In genomic region chr5:317086-317811, GRCh38 we compare ENCODE assay signal across 8 cellular contexts. TPM values are rescaled to one million over a fixed set of nuclear protein-coding genes. Genes with fewer than 3 reads are reported as not detected.
DNase-seq lines count a peak whose midpoint lies in the region; ATAC-seq, FAIRE-seq and TF ChIP-seq lines count a peak whose summit lies in the region.

No MANE protein-coding gene starts in this region.

- peaks cover 16% of the 10 kb centered on the region for H3K27me3 Mint-ChIP-seq in activated T-cell treated with anti-CD3 and anti-CD28 coated beads, Interleukin-2, amount 50 U/mL, for 4 hours (ENCODE audit: low read depth)

- no peak for DNase-seq in D721Med (ENCODE audit: insufficient read length, low spot score)
- peak; percentile 33 for DNase-seq in NCI-H526 treated with DMSO at 0.1 percent for 48 hours (lab: John Stamatoyannopoulos, UW)
- no peak for DNase-seq in activated T-cell treated with anti-CD3 and anti-CD28 coated beads, Interleukin-2, amount 50 U/mL, for 4 hours
- no peak for DNase-seq in left ventricle myocardium superior
- DNase-seq in stimulated activated CD4-positive, alpha-beta T cell treated with anti-CD3 and anti-CD28 coated beads, Interleukin-15, amount 100 ng/mL, for 48 hours (ENCODE audit: low read depth in 2 of 2), result peak; percentile 37 to 38
- no peak for DNase-seq in NCI-H2171 treated with DMSO at 0.1 percent for 48 hours (lab: John Stamatoyannopoulos, UW)

- FAIRE-seq in D721Med (lab: Jason Lieb, UNC), result no peak

- intact Hi-C loops in left ventricle myocardium superior (cut with micrococcal nuclease), result no loop called here

- peak; percentile 61 for ATAC-seq in GM19035 (IDR thresholded peaks at IDR 0.05; ENCODE audit: unreplicated experiment)
- ATAC-seq in HG03095 (IDR thresholded peaks at IDR 0.05; ENCODE audit: unreplicated experiment), result peak; percentile 69
- peak; percentile 61 to 65 for ATAC-seq in activated T-cell treated with anti-CD3 and anti-CD28 coated beads, Interleukin-2, amount 50 U/mL, for 4 hours
- peak; percentile 32 for ATAC-seq in left ventricle myocardium superior

- peaks cover 21% of the 10 kb centered on the region for H3K36me3 Mint-ChIP-seq in activated T-cell treated with anti-CD3 and anti-CD28 coated beads, Interleukin-2, amount 50 U/mL, for 4 hours (ENCODE audit: insufficient read depth)

- H3K9me3 Mint-ChIP-seq in activated T-cell treated with anti-CD3 and anti-CD28 coated beads, Interleukin-2, amount 50 U/mL, for 4 hours, result no peaks in the 10 kb centered on the region

- TF ChIP-seq CTCF in D721Med (IDR thresholded peaks at IDR 0.05; ENCODE audit: insufficient read depth, missing control alignments), result peak; percentile 58

- H3K4me3 Mint-ChIP-seq in activated T-cell treated with anti-CD3 and anti-CD28 coated beads, Interleukin-2, amount 50 U/mL, for 4 hours, result no peak overlapping the region

- peaks cover 10% of the 10 kb centered on the region for H3K4me1 Mint-ChIP-seq in activated T-cell treated with anti-CD3 and anti-CD28 coated beads, Interleukin-2, amount 50 U/mL, for 4 hours (ENCODE audit: low read depth)

RNA-seq across cellular contexts. Expression of gene AHRR, which starts 4.3 kb away (rescaled TPM):
- total RNA-seq in activated T-cell treated with anti-CD3 and anti-CD28 coated beads, Interleukin-2, amount 50 U/mL, for 4 hours, result 10 to 100 TPM; 17.2 to 22.8 (median 22.2) TPM
- 2.1 TPM for total RNA-seq in left ventricle myocardium superior

RNA-seq across cellular contexts. Expression of gene PDCD6, which starts 45.8 kb away (rescaled TPM):
- total RNA-seq in activated T-cell treated with anti-CD3 and anti-CD28 coated beads, Interleukin-2, amount 50 U/mL, for 4 hours, result 100 to 1,000 TPM in 2 of 3 donors, 10 to 100 TPM in 1; 98.9 to 107 (median 101) TPM
- total RNA-seq in left ventricle myocardium superior, result 33.3 TPM

Comparison
In these comparisons a context has a peak if more than half of its experiments do, and no peak if none do; other contexts are left out.
1. DNase-seq: peak in NCI-H526 treated with DMSO at 0.1 percent for 48 hours (single experiment) and stimulated activated CD4-positive, alpha-beta T cell treated with anti-CD3 and anti-CD28 coated beads, Interleukin-15, amount 100 ng/mL, for 48 hours (2 of 2); none in D721Med (single experiment), activated T-cell treated with anti-CD3 and anti-CD28 coated beads, Interleukin-2, amount 50 U/mL, for 4 hours (single experiment), left ventricle myocardium superior (single experiment) and NCI-H2171 treated with DMSO at 0.1 percent for 48 hours (single experiment).
2. Peak in every context shown above with its lines, with median percentiles within 50 percentile points of each other: ATAC-seq.